16 cellular contexts compared by ENCODE assay signal in the genomic region with DNA sequence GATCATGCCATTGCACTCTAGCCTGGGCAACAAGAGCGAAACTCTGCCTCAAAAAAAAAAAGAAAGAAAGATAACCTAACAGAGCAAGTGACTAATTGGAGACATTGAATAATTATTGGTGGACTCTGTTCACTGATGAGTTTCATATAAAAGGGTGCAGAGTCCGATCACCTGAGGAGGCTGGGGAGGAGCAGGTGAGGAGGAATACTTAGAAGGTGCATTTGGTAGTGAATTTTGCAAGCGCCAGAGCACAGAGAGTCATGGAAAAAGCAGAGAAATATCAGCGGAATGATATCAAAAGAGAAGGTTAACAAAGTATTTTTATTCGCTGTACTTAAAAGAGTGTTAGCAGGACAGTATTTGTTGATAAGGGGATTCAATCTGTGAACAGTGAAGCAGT. TPM values are rescaled to one million over a fixed set of nuclear protein-coding genes. Genes with fewer than 3 reads are reported as not detected.
DNase-seq lines count a peak whose midpoint lies in the region; TF ChIP-seq lines count a peak whose summit lies in the region.
"Had no signal": no experiment of that assay in that cellular context is flagged by ENCODE, and none has a peak within 500 bp of the region (broad histone marks: within the 10 kb centered on the region; RNA-seq: fewer than 3 reads in every experiment).

No MANE protein-coding gene starts in this region.

- H3K9me3 Mint-ChIP-seq in Caco-2 (ENCODE audit: unreplicated experiment) (peaks cover 2% of the 10 kb centered on the region), glutamatergic neuron (ENCODE audit: unreplicated experiment) (peaks cover 7% of the 10 kb centered on the region), progenitor cell of endocrine pancreas (ENCODE audit: low read depth) (peaks cover under 1% of the 10 kb centered on the region), HFFc6 (no peaks in the 10 kb centered on the region)
- H3K9me3 Mint-ChIP-seq: CD4-positive, alpha-beta T cell had no signal

- POLR2A ChIA-PET in Caco-2 (lab: Charles Lee), result no interaction called here

- H3K4me3 Mint-ChIP-seq in Caco-2 (ENCODE audit: unreplicated experiment) (no peak overlapping the region), glutamatergic neuron (ENCODE audit: unreplicated experiment) (no peak overlapping the region), progenitor cell of endocrine pancreas (ENCODE audit: low read depth) (no peak overlapping the region), HFFc6 (no peak overlapping the region)
- H3K4me3 Mint-ChIP-seq: CD4-positive, alpha-beta T cell had no signal

- H3K27ac Mint-ChIP-seq in Caco-2 (ENCODE audit: unreplicated experiment) (peak overlapping the region; percentile 46), glutamatergic neuron (ENCODE audit: unreplicated experiment) (peak overlapping the region; percentile 15), progenitor cell of endocrine pancreas (peak overlapping the region; percentile 82), HFFc6 (no peak overlapping the region; the same call in 1 of the 2 replicates)
- H3K27ac Mint-ChIP-seq: CD4-positive, alpha-beta T cell had no signal

- H3K4me3 ChIP-seq in Caco-2 (ENCODE audit: low read depth, low read length) (no peak overlapping the region), Peyer's patch (peak overlapping the region in 3 of 4 donors; percentile 3 to 45 (median 43)), WERI-Rb-1 (ENCODE audit: low read depth, low read length) (no peak overlapping the region)
- H3K4me3 ChIP-seq: BLaER1 treated with 17β-estradiol and CSF1 and Interleukin-3, amounts not matched to agents 10 nM and 100 nM; HAP-1 had no signal

- H3K27me3 Mint-ChIP-seq in Caco-2 (ENCODE audit: insufficient read depth, unreplicated experiment), result no peaks in the 10 kb centered on the region
- H3K27me3 Mint-ChIP-seq in glutamatergic neuron (ENCODE audit: unreplicated experiment), result peaks cover 4% of the 10 kb centered on the region
- no peaks in the 10 kb centered on the region for H3K27me3 Mint-ChIP-seq in progenitor cell of endocrine pancreas
- H3K27me3 Mint-ChIP-seq in HFFc6 (ENCODE audit: insufficient read depth), result no peaks in the 10 kb centered on the region
- H3K27me3 Mint-ChIP-seq: CD4-positive, alpha-beta T cell had no signal

- H3K27ac ChIP-seq in Peyer's patch, result peak overlapping the region in 3 of 4 donors; percentile 24 to 85 (median 66)
- H3K27ac ChIP-seq in WERI-Rb-1, result no peak overlapping the region
- H3K27ac ChIP-seq: BLaER1 treated with 17β-estradiol and CSF1 and Interleukin-3, amounts not matched to agents 10 nM and 100 nM had no signal

- intact Hi-C loops in Caco-2 (cut with micrococcal nuclease; ENCODE audit: unreplicated experiment), result loop anchor here (5.0 kb wide), 1 partner anchor 110 kb away; no protein-coding TSS in a partner anchor

- DNase-seq in Caco-2 (no peak), Peyer's patch (peak in 1 of 3 donors; percentile 67), glutamatergic neuron (no peak), progenitor cell of endocrine pancreas (ENCODE audit: low spot score, unreplicated experiment) (no peak), WERI-Rb-1 (no peak), NCI-H1048 (lab: John Stamatoyannopoulos, UW) (no peak), HFFc6 (no peak)
- DNase-seq in effector CD8-positive, alpha-beta T cell (lab: John Stamatoyannopoulos, UW), result no peak
- DNase-seq: ACHN; CD4-positive, alpha-beta T cell; DND-41; GDM1; GOT3; IMR-90 had no signal

- CTCF ChIA-PET in Caco-2 (lab: Charles Lee), result no interaction called here

- peaks cover 35% of the 10 kb centered on the region for H3K4me1 Mint-ChIP-seq in Caco-2 (ENCODE audit: low read depth, unreplicated experiment)
- H3K4me1 Mint-ChIP-seq in glutamatergic neuron (ENCODE audit: low read depth, unreplicated experiment), result peaks cover 25% of the 10 kb centered on the region
- H3K4me1 Mint-ChIP-seq in progenitor cell of endocrine pancreas (ENCODE audit: low read depth), result peaks cover 24% of the 10 kb centered on the region
- H3K4me1 Mint-ChIP-seq in HFFc6 (ENCODE audit: low read depth), result peaks cover 18% of the 10 kb centered on the region

- no TSS peak for BruUV-seq in Caco-2 (replicated peaks; lab: Mats Ljungman, UMichigan)

- peak; percentile 84 to 85 for TF ChIP-seq POLR2A in Peyer's patch (IDR thresholded peaks at IDR 0.05)

- peaks cover 16% of the 10 kb centered on the region; the same call in 1 of the 2 replicates for H3K4me1 ChIP-seq in Caco-2
- peaks cover 0 to 27% (median 3%) of the 10 kb centered on the region in 4 donors for H3K4me1 ChIP-seq in Peyer's patch
- H3K4me1 ChIP-seq: HAP-1 had no signal

- TF ChIP-seq CTCF in Caco-2 (IDR thresholded peaks at IDR 0.05; ENCODE audit: insufficient read depth in 1 of 2, low read depth in 1 of 2, low read length in 1 of 2, severe bottlenecking in 1 of 2, unreplicated experiment in 1 of 2) (no peak), Peyer's patch (IDR thresholded peaks at IDR 0.05) (no peak), glutamatergic neuron (IDR thresholded peaks at IDR 0.05; ENCODE audit: partially characterized antibody, unreplicated experiment) (no peak), progenitor cell of endocrine pancreas (IDR thresholded peaks at IDR 0.05; ENCODE audit: unreplicated experiment) (no peak), WERI-Rb-1 (IDR thresholded peaks at IDR 0.05; ENCODE audit: low read depth, low read length) (no peak), HFFc6 (IDR thresholded peaks at IDR 0.05) (no peak)

- no peaks in the 10 kb centered on the region for H3K27me3 ChIP-seq in Caco-2 (replicated peaks; ENCODE audit: control insufficient read depth, insufficient read depth, low read length)
- no peaks in the 10 kb centered on the region for H3K27me3 ChIP-seq in Peyer's patch
- no peaks in the 10 kb centered on the region for H3K27me3 ChIP-seq in WERI-Rb-1 (ENCODE audit: insufficient read depth, low read depth, severe bottlenecking)
- H3K27me3 ChIP-seq: BLaER1 treated with 17β-estradiol and CSF1 and Interleukin-3, amounts not matched to agents 10 nM and 100 nM had no signal

- H3K9me3 ChIP-seq in Caco-2 (no peaks in the 10 kb centered on the region), Peyer's patch (no peaks in the 10 kb centered on the region), WERI-Rb-1 (ENCODE audit: severe bottlenecking) (no peaks in the 10 kb centered on the region)
- H3K9me3 ChIP-seq: HAP-1 had no signal

- H3K36me3 Mint-ChIP-seq in Caco-2 (ENCODE audit: insufficient read depth, unreplicated experiment) (peaks cover 19% of the 10 kb centered on the region), glutamatergic neuron (ENCODE audit: unreplicated experiment) (peaks cover under 1% of the 10 kb centered on the region), progenitor cell of endocrine pancreas (ENCODE audit: insufficient read depth) (peaks cover 10% of the 10 kb centered on the region), HFFc6 (ENCODE audit: low read depth) (peaks cover under 1% of the 10 kb centered on the region; the same call in 1 of the 2 replicates)

- H3K36me3 ChIP-seq in Caco-2 (ENCODE audit: control insufficient read depth, insufficient read depth, low read length) (no peaks in the 10 kb centered on the region), Peyer's patch (no peaks in the 10 kb centered on the region), WERI-Rb-1 (0 out of 2 replicates have a peak, but pooled peaks cover under 1% of the 10 kb centered on the region)
- H3K36me3 ChIP-seq: HAP-1 had no signal

RNA-seq across cellular contexts. Expression of a gene that starts 44.4 kb away (rescaled TPM):
- total RNA-seq in Caco-2 (2022) (65.3 and 69.3 TPM in 2 replicates), Peyer's patch (100 to 1,000 TPM in 2 of 4 donors, 10 to 100 TPM in 2; 59.4 to 151 (median 96.8) TPM), glutamatergic neuron (ENCODE audit: unreplicated experiment) (14.9 TPM), progenitor cell of endocrine pancreas (47.7 and 50.6 TPM in 2 replicates)
- 10 to 100 TPM; 18.1 to 23.0 (median 20.9) TPM for total RNA-seq in HFFc6 (2021; fragmentation: NEBNext Ultra II Directional; extraction: Animal tissue kit (Norgen Biotek cat#: 25700))

Comparison
In these comparisons a context has a peak if more than half of its experiments do, and no peak if none do; other contexts are left out.
1. H3K4me3 ChIP-seq: peak in Peyer's patch (3 of 4); none in Caco-2 (single experiment) and WERI-Rb-1 (single experiment).